ENCODE assay signal across 8 cellular contexts in genomic region chr15:89893027-89893426, GRCh38. TPM values are rescaled to one million over a fixed set of nuclear protein-coding genes. Genes with fewer than 3 reads are reported as not detected.
DNase-seq lines count a peak whose midpoint lies in the region; ATAC-seq and TF ChIP-seq lines count a peak whose summit lies in the region.

No MANE protein-coding gene starts in this region.

- DNase-seq in T-helper 2 cell treated with Interferon-gamma antibody and Interleukin-4, amounts not matched to agents 5 μg/mL and 100 μg/mL, for 36 hours (ENCODE audit: low spot score) = no peak
- DNase-seq in T-helper 2 cell = no peak
- no peak for DNase-seq in testis
- DNase-seq in activated effector memory CD4-positive, alpha-beta T cell treated with anti-CD3 and anti-CD28 coated beads, Interleukin-2, amount 50 U/mL, for 16 hours = no peak
- no peak for DNase-seq in NCI-H2196 (lab: John Stamatoyannopoulos, UW; ENCODE audit: unreplicated experiment)
- no peak for DNase-seq in sciatic nerve (ENCODE audit: low spot score)

- TF ChIP-seq POLR2A in testis (IDR thresholded peaks at IDR 0.05) = no peak

- WGBS in testis, 2 donors = 14 to 15% methylated on average over 6 of the region's 6 CpGs

- H3K4me1 ChIP-seq in iPS-20b (ENCODE audit: insufficient read depth, low read length) (peaks cover 3% of the 10 kb centered on the region; the same call in 1 of the 2 replicates), testis (no peaks in the 10 kb centered on the region)

- no peak for ATAC-seq in activated T-helper 17 cell treated with anti-CD3 and anti-CD28 coated beads, Interleukin-2, amount 50 U/mL, for 72 hours (replicated peaks)
- no peak for ATAC-seq in sciatic nerve

- H3K9ac ChIP-seq in iPS-20b (ENCODE audit: low read depth, low read length) = peak overlapping the region; percentile 97

- no peak for TF ChIP-seq CTCF in testis (IDR thresholded peaks at IDR 0.05)

- H3K4me3 ChIP-seq in iPS-20b (ENCODE audit: low read length) (peak overlapping the region; percentile 100), testis (peak overlapping the region; percentile 97 to 99)

- peak overlapping the region; percentile 100 for H3K4me3 Mint-ChIP-seq in T-helper 2 cell treated with Interferon-gamma antibody and Interleukin-4, amounts not matched to agents 5 μg/mL and 100 μg/mL, for 36 hours
- H3K4me3 Mint-ChIP-seq in activated T-helper 17 cell treated with anti-CD3 and anti-CD28 coated beads, Interleukin-2, amount 50 U/mL, for 72 hours = peak overlapping the region; percentile 94

- H3K27me3 ChIP-seq in iPS-20b (ENCODE audit: insufficient read depth, low read length) = no peaks in the 10 kb centered on the region
- no peaks in the 10 kb centered on the region for H3K27me3 ChIP-seq in testis

- H3K4me1 Mint-ChIP-seq in T-helper 2 cell treated with Interferon-gamma antibody and Interleukin-4, amounts not matched to agents 5 μg/mL and 100 μg/mL, for 36 hours (ENCODE audit: low read depth) = peaks cover 31% of the 10 kb centered on the region
- peaks cover 24% of the 10 kb centered on the region for H3K4me1 Mint-ChIP-seq in activated T-helper 17 cell treated with anti-CD3 and anti-CD28 coated beads, Interleukin-2, amount 50 U/mL, for 72 hours

- no peaks in the 10 kb centered on the region for H3K27me3 Mint-ChIP-seq in T-helper 2 cell treated with Interferon-gamma antibody and Interleukin-4, amounts not matched to agents 5 μg/mL and 100 μg/mL, for 36 hours (ENCODE audit: low read depth)
- H3K27me3 Mint-ChIP-seq in activated T-helper 17 cell treated with anti-CD3 and anti-CD28 coated beads, Interleukin-2, amount 50 U/mL, for 72 hours = no peaks in the 10 kb centered on the region

- H3K27ac ChIP-seq in iPS-20b (ENCODE audit: low read length) = peak overlapping the region; percentile 93
- peak overlapping the region; percentile 87 to 92 for H3K27ac ChIP-seq in testis

- peaks cover 19% of the 10 kb centered on the region for H3K36me3 Mint-ChIP-seq in T-helper 2 cell treated with Interferon-gamma antibody and Interleukin-4, amounts not matched to agents 5 μg/mL and 100 μg/mL, for 36 hours (ENCODE audit: low read depth)
- H3K36me3 Mint-ChIP-seq in activated T-helper 17 cell treated with anti-CD3 and anti-CD28 coated beads, Interleukin-2, amount 50 U/mL, for 72 hours (ENCODE audit: low read depth) = peaks cover 24% of the 10 kb centered on the region

- H3K9me3 Mint-ChIP-seq in T-helper 2 cell treated with Interferon-gamma antibody and Interleukin-4, amounts not matched to agents 5 μg/mL and 100 μg/mL, for 36 hours = no peaks in the 10 kb centered on the region
- no peaks in the 10 kb centered on the region for H3K9me3 Mint-ChIP-seq in activated T-helper 17 cell treated with anti-CD3 and anti-CD28 coated beads, Interleukin-2, amount 50 U/mL, for 72 hours

- H3K36me3 ChIP-seq in iPS-20b (ENCODE audit: insufficient read depth, low read depth, low read length) (peaks cover 11% of the 10 kb centered on the region), testis (ENCODE audit: low read depth, missing control alignments) (no peaks in the 10 kb centered on the region)

- H3K9me3 ChIP-seq in iPS-20b (ENCODE audit: insufficient read depth, low read depth, low read length) (no peaks in the 10 kb centered on the region), testis (no peaks in the 10 kb centered on the region)

- H3K27ac Mint-ChIP-seq in T-helper 2 cell treated with Interferon-gamma antibody and Interleukin-4, amounts not matched to agents 5 μg/mL and 100 μg/mL, for 36 hours = peak overlapping the region; percentile 97
- H3K27ac Mint-ChIP-seq in activated T-helper 17 cell treated with anti-CD3 and anti-CD28 coated beads, Interleukin-2, amount 50 U/mL, for 72 hours = peak overlapping the region; percentile 99

- intact Hi-C loops in testis (cut with DNase I; ENCODE audit: low total_unique reads) (no loop called here), sciatic nerve (cut with DNase I) (no loop called here)

RNA-seq across cellular contexts. Expression of gene AP3S2, which starts 0.8 kb away (rescaled TPM):
- 10 to 100 TPM; 14.0 to 16.0 TPM for total RNA-seq in activated T-helper 17 cell treated with anti-CD3 and anti-CD28 coated beads, Interleukin-2, amount 50 U/mL, for 72 hours
- total RNA-seq in testis = 10 to 100 TPM; 45.8 to 53.0 TPM
- polyA plus RNA-seq in testis (ENCODE audit: insufficient read depth, low read depth, low replicate concordance) = 31.9 TPM
- 41.8 TPM for total RNA-seq in sciatic nerve

RNA-seq across cellular contexts. Expression of gene ARPIN, which starts 19.7 kb away (rescaled TPM):
- total RNA-seq in activated T-helper 17 cell treated with anti-CD3 and anti-CD28 coated beads, Interleukin-2, amount 50 U/mL, for 72 hours = not detected
- total RNA-seq in testis (10 to 100 TPM in 1 of 2 donors, 1 to 10 TPM in 1; 6.6 to 14.3 TPM), sciatic nerve (30.1 TPM)
- polyA plus RNA-seq in testis (ENCODE audit: insufficient read depth, low read depth, low replicate concordance) = 15.9 TPM

Comparison
In these comparisons a context has a peak if more than half of its experiments do, and no peak if none do; other contexts are left out.
1. RNA of gene ARPIN, which starts 19.7 kb away (total RNA-seq): 30.1 TPM in sciatic nerve (single experiment) and 6.6 to 14.3 TPM in testis; not detected in activated T-helper 17 cell treated with anti-CD3 and anti-CD28 coated beads, Interleukin-2, amount 50 U/mL, for 72 hours; every median in the first group is over 4 times any median in the second.